Comparison of ENCODE assay signal across 14 cellular contexts in genomic region chr11:35852056-35852455, GRCh38.
DNase-seq lines count a peak whose midpoint lies in the region; ATAC-seq and TF ChIP-seq lines count a peak whose summit lies in the region.
"Had no signal": no experiment of that assay in that cellular context is flagged by ENCODE, and none has a peak within 500 bp of the region (broad histone marks: within the 10 kb centered on the region; RNA-seq: fewer than 3 reads in every experiment).

No MANE protein-coding gene starts in this region.

- H3K4me3 ChIP-seq in NB4 (ENCODE audit: low read depth, low read length) (no peak overlapping the region), brain microvascular endothelial cell (ENCODE audit: low read depth, low read length) (no peak overlapping the region)
- H3K4me3 ChIP-seq: K562, lung had no signal

- in situ Hi-C loops in brain microvascular endothelial cell (cut with HindIII; ENCODE audit: low pct_ligation_motif_present, low sequenced_read_pairs), result no loop called here

- H3K27me3 ChIP-seq in brain microvascular endothelial cell (replicated peaks), result peaks cover 3% of the 10 kb centered on the region

- peak; percentile 17 for DNase-seq in NB4 (ENCODE audit: low read depth)
- no peak for DNase-seq in glutamatergic neuron
- DNase-seq in posterior cingulate gyrus, result peak in 7 of 10 donors; percentile 11 to 83 (median 31)
- DNase-seq in OCI-M2 (lab: John Stamatoyannopoulos, UW; ENCODE audit: unreplicated experiment), result no peak
- DNase-seq in NCI-H2029 treated with DMSO at 0.1 percent for 48 hours (lab: John Stamatoyannopoulos, UW), result no peak
- DNase-seq in brain microvascular endothelial cell, result no peak
- DNase-seq: NCI-H187 treated with DMSO at 0.1 percent for 48 hours had no signal

- H3K4me3 Mint-ChIP-seq in glutamatergic neuron (ENCODE audit: unreplicated experiment), result no peak overlapping the region
- H3K4me3 Mint-ChIP-seq: T-helper 1 cell treated with Interleukin-12 subunit alpha and Interleukin-12 subunit beta and Interleukin-4 antibody, amounts not matched to agents 30 μg/mL and 1 μg/mL, for 36 hours had no signal

- peaks cover 4% of the 10 kb centered on the region for H3K27me3 Mint-ChIP-seq in glutamatergic neuron (ENCODE audit: unreplicated experiment)

- peak overlapping the region; percentile 21; the same call in 1 of the 2 replicates for H3K27ac ChIP-seq in VCaP
- no peak overlapping the region for H3K27ac ChIP-seq in brain microvascular endothelial cell
- H3K27ac ChIP-seq: C4-2B had no signal

- intact Hi-C loops in posterior cingulate gyrus (cut with DNase I), result no loop called here

- no peaks in the 10 kb centered on the region for H3K36me3 ChIP-seq in brain microvascular endothelial cell (replicated peaks)

- no peak for TF ChIP-seq CTCF in NB4 (IDR thresholded peaks at IDR 0.05; ENCODE audit: low read depth, low read length)
- no peak for TF ChIP-seq CTCF in VCaP (conservative IDR thresholded peaks at IDR 0.05)
- no peak for TF ChIP-seq CTCF in glutamatergic neuron (IDR thresholded peaks at IDR 0.05; ENCODE audit: partially characterized antibody, unreplicated experiment)
- TF ChIP-seq CTCF in brain microvascular endothelial cell (IDR thresholded peaks at IDR 0.05; ENCODE audit: low read depth, low read length, missing control alignments), result no peak

- peaks cover 11% of the 10 kb centered on the region for H3K9me3 Mint-ChIP-seq in glutamatergic neuron (ENCODE audit: unreplicated experiment)
- H3K9me3 Mint-ChIP-seq: activated T-helper 2 cell treated with anti-CD3 and anti-CD28 coated beads, Interferon-gamma antibody, Interleukin-2, Interleukin-4, amounts not matched to agents 10 μg/mL and 5 μg/mL and 100 μg/mL, durations not matched to agents 14 hours and 24 hours and 36 hours; T-helper 1 cell treated with Interleukin-12 subunit alpha and Interleukin-12 subunit beta and Interleukin-4 antibody, amounts not matched to agents 30 μg/mL and 1 μg/mL, for 36 hours had no signal

- ATAC-seq in HG02678 (IDR thresholded peaks at IDR 0.05; ENCODE audit: unreplicated experiment), result no peak
- ATAC-seq: K562 had no signal

- H3K4me1 Mint-ChIP-seq in glutamatergic neuron (ENCODE audit: low read depth, unreplicated experiment), result peaks cover 15% of the 10 kb centered on the region

- H3K36me3 Mint-ChIP-seq in glutamatergic neuron (ENCODE audit: unreplicated experiment), result peaks cover 5% of the 10 kb centered on the region

- TF ChIP-seq POLR2A in NB4 (IDR thresholded peaks at IDR 0.05; ENCODE audit: extremely low read depth, insufficient read length), result no peak

- H3K27ac Mint-ChIP-seq in glutamatergic neuron (ENCODE audit: unreplicated experiment), result peak overlapping the region; percentile 86
- H3K27ac Mint-ChIP-seq: activated T-helper 2 cell treated with anti-CD3 and anti-CD28 coated beads, Interferon-gamma antibody, Interleukin-2, Interleukin-4, amounts not matched to agents 10 μg/mL and 5 μg/mL and 100 μg/mL, durations not matched to agents 14 hours and 24 hours and 36 hours; T-helper 1 cell treated with Interleukin-12 subunit alpha and Interleukin-12 subunit beta and Interleukin-4 antibody, amounts not matched to agents 30 μg/mL and 1 μg/mL, for 36 hours had no signal

Comparison
In these comparisons a context has a peak if more than half of its experiments do, and no peak if none do; other contexts are left out.
1. DNase-seq: peak in NB4 (single experiment) and posterior cingulate gyrus (7 of 10); none in glutamatergic neuron (single experiment), OCI-M2 (single experiment), NCI-H2029 treated with DMSO at 0.1 percent for 48 hours (single experiment) and brain microvascular endothelial cell (single experiment).